14 cellular contexts compared by ENCODE assay signal in the genomic region with DNA sequence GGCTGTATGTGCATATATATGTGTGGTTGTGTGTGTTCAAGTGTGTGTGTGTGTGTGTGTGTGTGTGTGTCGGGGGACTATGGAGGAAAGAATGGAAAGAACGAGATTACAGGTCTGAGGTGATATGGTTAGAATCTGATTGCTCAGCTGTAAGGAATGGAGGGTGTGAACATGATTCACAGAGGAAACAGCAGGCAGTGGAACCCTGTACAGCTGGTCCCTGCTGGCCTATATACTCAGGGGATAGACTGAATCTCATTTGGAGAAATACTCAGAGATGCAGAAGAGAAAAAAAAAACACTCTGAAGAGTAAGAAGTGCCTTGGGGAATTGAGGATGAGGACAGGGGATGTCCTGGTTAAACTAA.
DNase-seq lines count a peak whose midpoint lies in the region; ATAC-seq, FAIRE-seq and TF ChIP-seq lines count a peak whose summit lies in the region.
"Had no signal": no experiment of that assay in that cellular context is flagged by ENCODE, and none has a peak within 500 bp of the region (broad histone marks: within the 10 kb centered on the region; RNA-seq: fewer than 3 reads in every experiment).

No MANE protein-coding gene starts in this region.

- TF ChIP-seq CTCF in progenitor cell of endocrine pancreas (IDR thresholded peaks at IDR 0.05; ENCODE audit: unreplicated experiment): no peak

- peak; percentile 95 for ATAC-seq in esophagus mucosa
- ATAC-seq in HG02884 (IDR thresholded peaks at IDR 0.05; ENCODE audit: unreplicated experiment): no peak
- no peak for ATAC-seq in GM21381 (IDR thresholded peaks at IDR 0.05; ENCODE audit: unreplicated experiment)

- no peaks in the 10 kb centered on the region for H3K79me2 ChIP-seq in GM23248 (ENCODE audit: insufficient read depth)

- no peaks in the 10 kb centered on the region for H3K27me3 ChIP-seq in GM23248 (replicated peaks; ENCODE audit: insufficient read depth)
- H3K27me3 ChIP-seq: right lobe of liver had no signal

- WGBS in GM23248 (ENCODE audit: low coverage in 1 of 2, low lambda C conversion rate in 2 of 2, missing lambda C conversion rate in 2 of 2), 2 experiments: 18 to 19% methylated on average over 2 of the region's 2 CpGs

- H3K36me3 Mint-ChIP-seq in progenitor cell of endocrine pancreas (ENCODE audit: insufficient read depth): no peaks in the 10 kb centered on the region
- H3K36me3 Mint-ChIP-seq: CD4-positive, alpha-beta memory T cell had no signal

- H3K4me1 Mint-ChIP-seq in progenitor cell of endocrine pancreas (ENCODE audit: low read depth): peaks cover 32% of the 10 kb centered on the region
- H3K4me1 Mint-ChIP-seq: CD4-positive, alpha-beta memory T cell had no signal

- peaks cover 5% of the 10 kb centered on the region for H3K27me3 Mint-ChIP-seq in progenitor cell of endocrine pancreas
- H3K27me3 Mint-ChIP-seq: CD4-positive, alpha-beta memory T cell had no signal

- no peaks in the 10 kb centered on the region for H3K9me2 ChIP-seq in GM23248 (ENCODE audit: insufficient read depth)

- no peaks in the 10 kb centered on the region for H3K9me3 ChIP-seq in GM23248 (ENCODE audit: low read depth)
- H3K9me3 ChIP-seq: right lobe of liver had no signal

- H2AFZ ChIP-seq in GM23248: no peak overlapping the region

- no peaks in the 10 kb centered on the region for H3K36me3 ChIP-seq in GM23248 (ENCODE audit: low read depth)
- H3K36me3 ChIP-seq: right lobe of liver had no signal

- no peaks in the 10 kb centered on the region for H4K20me1 ChIP-seq in GM23248 (ENCODE audit: insufficient read depth)

- no peaks in the 10 kb centered on the region for H3K4me1 ChIP-seq in GM23248 (ENCODE audit: insufficient read depth)
- H3K4me1 ChIP-seq: right lobe of liver had no signal

- H3K4me3 ChIP-seq in GM23248: no peak overlapping the region
- H3K4me3 ChIP-seq: right lobe of liver had no signal

- no peak overlapping the region for H3K9ac ChIP-seq in GM23248

- FAIRE-seq in GM19239 (lab: Jason Lieb, UNC): no peak
- FAIRE-seq: GM12891 had no signal

- H3K27ac ChIP-seq in GM23248: no peak overlapping the region
- H3K27ac ChIP-seq: right lobe of liver had no signal

- no peaks in the 10 kb centered on the region for H3F3A ChIP-seq in GM23248 (ENCODE audit: insufficient read depth)

- in situ Hi-C loops in GM23248 (cut with MboI): no loop called here

- peak overlapping the region; percentile 71 for H3K27ac Mint-ChIP-seq in progenitor cell of endocrine pancreas
- H3K27ac Mint-ChIP-seq: CD4-positive, alpha-beta memory T cell; T-helper 1 cell treated with Interleukin-12 subunit alpha and Interleukin-12 subunit beta and Interleukin-4 antibody, amounts not matched to agents 30 μg/mL and 1 μg/mL, for 36 hours had no signal

- no peak overlapping the region for H3K4me2 ChIP-seq in GM23248 (ENCODE audit: unreplicated experiment)

- H3K9me3 Mint-ChIP-seq in progenitor cell of endocrine pancreas (ENCODE audit: low read depth): no peaks in the 10 kb centered on the region
- H3K9me3 Mint-ChIP-seq: T-helper 1 cell treated with Interleukin-12 subunit alpha and Interleukin-12 subunit beta and Interleukin-4 antibody, amounts not matched to agents 30 μg/mL and 1 μg/mL, for 36 hours had no signal

- peak; percentile 1 for DNase-seq in GM23248
- DNase-seq in NCI-H82 treated with DMSO at 0.1 percent for 48 hours (lab: John Stamatoyannopoulos, UW; ENCODE audit: unreplicated experiment): peak; percentile 14
- no peak for DNase-seq in progenitor cell of endocrine pancreas (ENCODE audit: low spot score, unreplicated experiment)
- DNase-seq in GM19239 (ENCODE audit: insufficient read length, low spot score): no peak
- no peak for DNase-seq in activated naive CD4-positive, alpha-beta T cell treated with Interleukin-2 at 50 U/mL for 16 hours
- DNase-seq: CD4-positive, alpha-beta memory T cell; KG1; NCI-H510A treated with DMSO at 0.1 percent for 48 hours had no signal

- H3K4me3 Mint-ChIP-seq in progenitor cell of endocrine pancreas (ENCODE audit: low read depth): no peak overlapping the region
- H3K4me3 Mint-ChIP-seq: CD4-positive, alpha-beta memory T cell; T-helper 1 cell treated with Interleukin-12 subunit alpha and Interleukin-12 subunit beta and Interleukin-4 antibody, amounts not matched to agents 30 μg/mL and 1 μg/mL, for 36 hours had no signal

Comparison
In these comparisons a context has a peak if more than half of its experiments do, and no peak if none do; other contexts are left out.
1. DNase-seq: peak in GM23248 (single experiment) and NCI-H82 treated with DMSO at 0.1 percent for 48 hours (single experiment); none in progenitor cell of endocrine pancreas (single experiment), GM19239 (single experiment) and activated naive CD4-positive, alpha-beta T cell treated with Interleukin-2 at 50 U/mL for 16 hours (single experiment).